8 cellular contexts compared by ENCODE assay signal in genomic region chr1:234356615-234357269, GRCh38. TPM values are rescaled to one million over a fixed set of nuclear protein-coding genes. Genes with fewer than 3 reads are reported as not detected.
A peak's percentile ranks its signal among the peaks of the same experiment; 100 is the strongest.
DNase-seq lines count a peak whose midpoint lies in the region; ATAC-seq and TF ChIP-seq lines count a peak whose summit lies in the region.
"Not testable (repeated sequence)": the region's sequence is repeated elsewhere in the genome, so short reads cannot be mapped to it uniquely, and the experiment has no call there.

No MANE protein-coding gene starts in this region.

- not testable (repeated sequence) for H3K79me1 ChIP-seq in trophoblast cell (ENCODE audit: low read length)

- H3K27me3 Mint-ChIP-seq in activated naive CD8-positive, alpha-beta T cell treated with anti-CD3 and anti-CD28 coated beads, Interleukin-2, amount 10 ng/mL, durations not matched to agents 7 days and 5 days = peaks cover 14% of the 10 kb centered on the region
- not testable (repeated sequence) for H3K27me3 Mint-ChIP-seq in stimulated activated naive CD8-positive, alpha-beta T cell treated with anti-CD3 and anti-CD28 coated beads, Interleukin-15, Interleukin-2, amounts not matched to agents 100 ng/mL and 50 ng/mL, for 24 hours

- not testable (repeated sequence) for H2AK5ac ChIP-seq in trophoblast cell (ENCODE audit: low read length)

- not testable (repeated sequence) for H3K14ac ChIP-seq in trophoblast cell (ENCODE audit: low read length)

- not testable (repeated sequence) for H3K4me1 ChIP-seq in foreskin keratinocyte; trophoblast cell (ENCODE audit: control insufficient read depth in 1 of 2, insufficient read depth in 2 of 2, low read length in 2 of 2)

- H3K4me1 Mint-ChIP-seq in activated naive CD8-positive, alpha-beta T cell treated with anti-CD3 and anti-CD28 coated beads, Interleukin-2, amount 10 ng/mL, durations not matched to agents 7 days and 5 days; stimulated activated naive CD8-positive, alpha-beta T cell treated with anti-CD3 and anti-CD28 coated beads, Interleukin-15, Interleukin-2, amounts not matched to agents 100 ng/mL and 50 ng/mL, for 24 hours (ENCODE audit: low read depth): not testable (repeated sequence)

- peak overlapping the region; percentile 65 for H3K4me3 ChIP-seq in GM06990 (replicated peaks; ENCODE audit: low read depth, low read length)
- H3K4me3 ChIP-seq in trophoblast cell (ENCODE audit: low read depth, low read length) = not testable (repeated sequence)

- not testable (repeated sequence) for H4K8ac ChIP-seq in trophoblast cell (ENCODE audit: low read depth, low read length)

- H3K9me3 ChIP-seq in trophoblast cell (ENCODE audit: insufficient read depth, low read depth, low read length) = not testable (repeated sequence)

- no CpG with 5 or more reads among the region's 35 CpGs for WGBS in trophoblast cell (ENCODE audit: extremely low coverage, insufficient coverage, insufficient read length)

- H3K4me3 Mint-ChIP-seq in activated naive CD8-positive, alpha-beta T cell treated with anti-CD3 and anti-CD28 coated beads, Interleukin-2, amount 10 ng/mL, durations not matched to agents 7 days and 5 days = peak overlapping the region; percentile 80
- peak overlapping the region; percentile 87 for H3K4me3 Mint-ChIP-seq in stimulated activated naive CD8-positive, alpha-beta T cell treated with anti-CD3 and anti-CD28 coated beads, Interleukin-15, Interleukin-2, amounts not matched to agents 100 ng/mL and 50 ng/mL, for 24 hours

- peak overlapping the region; percentile 76 for H3K27ac Mint-ChIP-seq in activated naive CD8-positive, alpha-beta T cell treated with anti-CD3 and anti-CD28 coated beads, Interleukin-2, amount 10 ng/mL, durations not matched to agents 7 days and 5 days
- H3K27ac Mint-ChIP-seq in stimulated activated naive CD8-positive, alpha-beta T cell treated with anti-CD3 and anti-CD28 coated beads, Interleukin-15, Interleukin-2, amounts not matched to agents 100 ng/mL and 50 ng/mL, for 24 hours = peak overlapping the region; percentile 81

- H3K4ac ChIP-seq in trophoblast cell (ENCODE audit: low read depth, low read length) = not testable (repeated sequence)

- not testable (repeated sequence) for H3K18ac ChIP-seq in trophoblast cell (ENCODE audit: low read length)

- not testable (repeated sequence) for TF ChIP-seq CTCF in GM06990 (IDR thresholded peaks at IDR 0.05; ENCODE audit: insufficient read depth, low read length, poor library complexity, severe bottlenecking); foreskin keratinocyte (conservative IDR thresholded peaks at IDR 0.05)

- H3K4me2 ChIP-seq in trophoblast cell (ENCODE audit: low read length) = not testable (repeated sequence)

- H4K12ac ChIP-seq in trophoblast cell (ENCODE audit: low read depth, low read length) = not testable (repeated sequence)

- DNase-seq in GM06990 (ENCODE audit: extremely low read depth, insufficient read length) (peak; percentile 74), NCI-H526 (lab: John Stamatoyannopoulos, UW) (peak; percentile 37 to 44), foreskin keratinocyte (peak in 1 of 2 donors; percentile 53), trophoblast cell (peak; percentile 57 to 65)
- DNase-seq in activated CD4-positive, alpha-beta T cell treated with anti-CD3 and anti-CD28 coated beads for 4 hours = peak; percentile 30 to 52
- DNase-seq in activated naive CD8-positive, alpha-beta T cell treated with anti-CD3 and anti-CD28 coated beads, Interleukin-2, amount 10 ng/mL, durations not matched to agents 7 days and 5 days = peak; percentile 70

- POLR2A ChIA-PET in activated naive CD8-positive, alpha-beta T cell treated with anti-CD3 and anti-CD28 coated beads, Interleukin-2, amount 10 ng/mL, durations not matched to agents 7 days and 5 days (lab: Charles Lee) = interaction anchor here (1.2 to 2.4 kb wide), 3 partner anchors 15 to 42 kb away, joined by 3 to 17 read pairs (median 4); partner anchors contain the start of gene COA6

- H2BK12ac ChIP-seq in trophoblast cell (ENCODE audit: low read length) = not testable (repeated sequence)

- peaks cover 12% of the 10 kb centered on the region for H3K36me3 Mint-ChIP-seq in activated naive CD8-positive, alpha-beta T cell treated with anti-CD3 and anti-CD28 coated beads, Interleukin-2, amount 10 ng/mL, durations not matched to agents 7 days and 5 days
- H3K36me3 Mint-ChIP-seq in stimulated activated naive CD8-positive, alpha-beta T cell treated with anti-CD3 and anti-CD28 coated beads, Interleukin-15, Interleukin-2, amounts not matched to agents 100 ng/mL and 50 ng/mL, for 24 hours (ENCODE audit: low read depth) = not testable (repeated sequence)

- H3K79me2 ChIP-seq in trophoblast cell (ENCODE audit: control insufficient read depth, insufficient read depth, low read length, poor library complexity) = not testable (repeated sequence)

- peak; percentile 67 for ATAC-seq in HG03159 (IDR thresholded peaks at IDR 0.05; ENCODE audit: unreplicated experiment)
- peak; percentile 84 for ATAC-seq in activated naive CD8-positive, alpha-beta T cell treated with anti-CD3 and anti-CD28 coated beads, Interleukin-2, amount 10 ng/mL, durations not matched to agents 7 days and 5 days (ENCODE audit: low read depth)
- ATAC-seq in foreskin keratinocyte = peak; percentile 93

- not testable (repeated sequence) for H3K36me3 ChIP-seq in GM06990 (ENCODE audit: control insufficient read depth, insufficient read depth, low read length); trophoblast cell (ENCODE audit: control insufficient read depth in 1 of 2, insufficient read depth in 2 of 2, low read length in 2 of 2)

- H3K27me3 ChIP-seq in GM06990 (replicated peaks; ENCODE audit: control insufficient read depth, insufficient read depth, low read length); foreskin keratinocyte; trophoblast cell (ENCODE audit: insufficient read depth, low read length): not testable (repeated sequence)

- H2BK5ac ChIP-seq in trophoblast cell (ENCODE audit: low read depth, low read length, poor library complexity) = not testable (repeated sequence)

- not testable (repeated sequence) for H2AFZ ChIP-seq in trophoblast cell (ENCODE audit: insufficient read depth, low read length, poor library complexity)

- not testable (repeated sequence) for H4K91ac ChIP-seq in trophoblast cell (ENCODE audit: low read depth, low read length)

- not testable (repeated sequence) for H3K9ac ChIP-seq in trophoblast cell (ENCODE audit: low read length)

- not testable (repeated sequence) for H3K9me3 Mint-ChIP-seq in activated naive CD8-positive, alpha-beta T cell treated with anti-CD3 and anti-CD28 coated beads, Interleukin-2, amount 10 ng/mL, durations not matched to agents 7 days and 5 days; stimulated activated naive CD8-positive, alpha-beta T cell treated with anti-CD3 and anti-CD28 coated beads, Interleukin-15, Interleukin-2, amounts not matched to agents 100 ng/mL and 50 ng/mL, for 24 hours

- H3K27ac ChIP-seq in foreskin keratinocyte = peak overlapping the region; percentile 80
- H3K27ac ChIP-seq in trophoblast cell (ENCODE audit: low read depth, low read length) = not testable (repeated sequence)

- not testable (repeated sequence) for H2BK120ac ChIP-seq in trophoblast cell (ENCODE audit: insufficient read depth, low read length, poor library complexity)

- not testable (repeated sequence) for H3K23ac ChIP-seq in trophoblast cell (ENCODE audit: low read length)

RNA-seq across cellular contexts. Expression of gene COA6, which starts 16.5 kb away (rescaled TPM):
- 10 to 100 TPM; 27.6 to 32.0 TPM for total RNA-seq in activated naive CD8-positive, alpha-beta T cell treated with anti-CD3 and anti-CD28 coated beads, Interleukin-2, amount 10 ng/mL, durations not matched to agents 7 days and 5 days
- 46.1 and 49.2 TPM in 2 replicates for total RNA-seq in foreskin keratinocyte
- polyA plus RNA-seq in foreskin keratinocyte = 65.2 and 67.3 TPM in 2 replicates
- 35.9 and 36.7 TPM in 2 replicates for polyA plus RNA-seq in trophoblast cell (2013)
